Comparison of ENCODE assay signal across 15 cellular contexts in genomic region chr6:104702126-104702841, GRCh38.
"Had no signal": no experiment of that assay in that cellular context is flagged by ENCODE, and none has a peak within 500 bp of the region (broad histone marks: within the 10 kb centered on the region; RNA-seq: fewer than 3 reads in every experiment).

No MANE protein-coding gene starts in this region.

- ATAC-seq: left ventricle myocardium superior; natural killer cell; stimulated activated naive B cell treated with anti-CD40 and anti-IgM and Interleukin-4, amounts not matched to agents 10 μg/mL and 1 μg/mL and 100 μg/mL, for 72 hours; upper lobe of right lung had no signal

- H3K4me1 ChIP-seq: breast epithelium, esophagus squamous epithelium had no signal

- H3K27me3 ChIP-seq: breast epithelium, esophagus squamous epithelium, upper lobe of right lung had no signal

- H3K27ac Mint-ChIP-seq: activated naive CD4-positive, alpha-beta T cell treated with anti-CD3 and anti-CD28 coated beads, Interleukin-2, amount 50 U/mL, for 24 hours; natural killer cell; stimulated activated naive B cell treated with anti-CD40 and anti-IgM and Interleukin-4, amounts not matched to agents 10 μg/mL and 1 μg/mL and 100 μg/mL, for 72 hours had no signal

- H3K4me3 ChIP-seq: breast epithelium, esophagus squamous epithelium, upper lobe of right lung had no signal

- H3K27ac ChIP-seq: breast epithelium, esophagus squamous epithelium, upper lobe of right lung, VCaP had no signal

- H3K36me3 Mint-ChIP-seq: activated naive CD4-positive, alpha-beta T cell treated with anti-CD3 and anti-CD28 coated beads, Interleukin-2, amount 50 U/mL, for 24 hours; natural killer cell; stimulated activated naive B cell treated with anti-CD40 and anti-IgM and Interleukin-4, amounts not matched to agents 10 μg/mL and 1 μg/mL and 100 μg/mL, for 72 hours had no signal

- H3K36me3 ChIP-seq: breast epithelium, esophagus squamous epithelium, upper lobe of right lung had no signal

- H3K9me3 ChIP-seq: breast epithelium, esophagus squamous epithelium, upper lobe of right lung had no signal

- H3K4me3 Mint-ChIP-seq: activated naive CD4-positive, alpha-beta T cell treated with anti-CD3 and anti-CD28 coated beads, Interleukin-2, amount 50 U/mL, for 24 hours; natural killer cell; stimulated activated naive B cell treated with anti-CD40 and anti-IgM and Interleukin-4, amounts not matched to agents 10 μg/mL and 1 μg/mL and 100 μg/mL, for 72 hours had no signal

- DNase-seq: activated CD4-positive, alpha-beta T cell treated with anti-CD3 and anti-CD28 coated beads, Interleukin-2, amount 50 U/mL, for 4 hours; activated gamma-delta T cell; cerebellar nuclear complex; cortex of kidney; effector CD4-positive, alpha-beta T cell; esophagus squamous epithelium; left ventricle myocardium superior; mesendoderm; natural killer cell; stimulated activated naive B cell treated with anti-CD40 and anti-IgM and Interleukin-4, amounts not matched to agents 10 μg/mL and 1 μg/mL and 100 μg/mL, for 72 hours; T1000; upper lobe of right lung had no signal

- H3K27me3 Mint-ChIP-seq: activated naive CD4-positive, alpha-beta T cell treated with anti-CD3 and anti-CD28 coated beads, Interleukin-2, amount 50 U/mL, for 24 hours; stimulated activated naive B cell treated with anti-CD40 and anti-IgM and Interleukin-4, amounts not matched to agents 10 μg/mL and 1 μg/mL and 100 μg/mL, for 72 hours had no signal

- H3K9me3 Mint-ChIP-seq: activated naive CD4-positive, alpha-beta T cell treated with anti-CD3 and anti-CD28 coated beads, Interleukin-2, amount 50 U/mL, for 24 hours; natural killer cell; stimulated activated naive B cell treated with anti-CD40 and anti-IgM and Interleukin-4, amounts not matched to agents 10 μg/mL and 1 μg/mL and 100 μg/mL, for 72 hours had no signal
